Comparison of ENCODE assay signal across 9 cellular contexts in the genomic region with DNA sequence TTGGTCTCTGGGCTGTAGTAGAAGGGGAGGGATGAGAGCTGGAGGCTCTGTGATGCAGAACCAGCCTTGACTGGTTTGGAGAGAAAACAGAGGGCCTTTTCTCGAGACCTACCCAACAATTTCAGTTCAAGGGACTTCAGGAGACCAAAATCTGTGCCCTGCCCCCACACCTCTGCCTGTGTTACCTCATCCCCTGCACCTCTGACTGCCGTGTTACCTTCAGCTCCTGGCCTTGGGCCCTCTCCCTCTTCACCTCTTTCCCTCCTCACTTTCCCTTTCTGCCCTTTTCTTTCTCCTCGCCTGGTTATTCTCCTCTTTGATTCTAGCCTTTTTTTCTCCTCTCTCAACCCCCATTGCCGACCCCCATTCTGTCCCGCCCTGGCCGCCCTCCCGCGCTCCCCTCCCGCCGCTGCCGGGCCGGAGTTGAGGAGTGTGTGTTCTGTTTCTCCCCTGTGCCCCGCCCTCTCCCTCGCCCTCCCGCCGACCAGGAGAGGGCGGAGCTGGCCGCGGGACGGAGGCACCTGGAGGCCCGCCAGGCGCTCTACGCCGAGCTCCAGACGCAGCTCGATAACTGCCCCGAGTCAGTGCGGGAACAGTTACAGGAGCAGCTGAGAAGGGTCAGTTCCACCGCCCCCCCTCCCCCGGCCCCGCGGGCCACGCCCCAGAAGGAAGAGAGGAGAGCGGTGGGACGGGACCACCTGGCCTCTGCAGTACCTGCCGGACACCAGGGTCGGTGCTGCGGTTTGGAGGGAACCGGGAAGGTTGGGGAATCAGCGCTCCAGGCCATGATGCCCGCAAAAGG. TPM values are rescaled to one million over a fixed set of nuclear protein-coding genes. Genes with fewer than 3 reads are reported as not detected.
DNase-seq lines count a peak whose midpoint lies in the region; ATAC-seq, FAIRE-seq and TF ChIP-seq lines count a peak whose summit lies in the region.
"Had no signal": no experiment of that assay in that cellular context is flagged by ENCODE, and none has a peak within 500 bp of the region (broad histone marks: within the 10 kb centered on the region; RNA-seq: fewer than 3 reads in every experiment).

No MANE protein-coding gene starts in this region.

- no peak for TF ChIP-seq EP300 in HepG2 (IDR thresholded peaks at IDR 0.05; ENCODE audit: low read depth in 2 of 2, low read length in 2 of 2)
- no peak for TF ChIP-seq EP300 in HepG2 (CRISPR knock-in tag; IDR thresholded peaks at IDR 0.05; ENCODE audit: borderline replicate concordance)

- CTCF ChIA-PET in HepG2 (lab: Yijun Ruan, JAX; ENCODE audit: low intra/inter-chr PET ratio, low total read pairs), result no interaction called here

- TF ChIP-seq CTCF in HepG2 (CRISPR knock-in tag; IDR thresholded peaks at IDR 0.05) (peak; percentile 62), upper lobe of right lung (IDR thresholded peaks at IDR 0.05) (peak; percentile 12)

- no peak for TF ChIP-seq POLR2A in HepG2 (IDR thresholded peaks at IDR 0.05; ENCODE audit: insufficient read depth in 1 of 2, low read depth in 2 of 2, low read length in 2 of 2)

- intact Hi-C loops in HepG2 (cut with micrococcal nuclease; ENCODE audit: unreplicated experiment) (no loop called here), upper lobe of right lung (cut with DNase I) (no loop called here)

- peak overlapping the region; percentile 72 for H3K4me2 ChIP-seq in HepG2 (ENCODE audit: low read depth, low read length)

- H2AFZ ChIP-seq in HepG2 (ENCODE audit: low read length), result no peak overlapping the region

- no peaks in the 10 kb centered on the region for H3K9me3 ChIP-seq in HepG2 (ENCODE audit: low read length)
- H3K9me3 ChIP-seq in upper lobe of right lung, result no peaks in the 10 kb centered on the region

- peak overlapping the region; percentile 12 to 46 (median 19); a peak in 2 of 6 replicates for H3K4me3 ChIP-seq in HepG2 (replicated peaks in 1 of 3; ENCODE audit: insufficient read depth in 1 of 3, low read depth in 2 of 3, low read length in 3 of 3)
- peak overlapping the region; percentile 31 for H3K4me3 ChIP-seq in upper lobe of right lung

- no TSS peak for BruUV-seq in HepG2 (replicated peaks; lab: Mats Ljungman, UMichigan)

- no peak for FAIRE-seq in HepG2 (lab: Jason Lieb, UNC)

- H3K27ac ChIP-seq in cingulate gyrus (ENCODE audit: low read depth, low read length) (peak overlapping the region; percentile 88), HepG2 (ENCODE audit: extremely low read length, insufficient read depth, low read length) (no peak overlapping the region), upper lobe of right lung (peak overlapping the region; percentile 66)

- no peaks in the 10 kb centered on the region for H4K20me1 ChIP-seq in HepG2 (ENCODE audit: insufficient read depth, low read length)

- POLR2A ChIA-PET in HepG2 (lab: Yijun Ruan, JAX), result interaction anchor here (1.3 to 4.3 kb wide), 5 partner anchors 11 to 156 kb away, joined by 4 to 29 read pairs (median 5); a partner anchor contains a TSS

- H3K27me3 ChIP-seq in HepG2 (ENCODE audit: control insufficient read depth in 1 of 2, insufficient read depth in 2 of 2, low read length in 2 of 2) (no peaks in the 10 kb centered on the region), upper lobe of right lung (no peaks in the 10 kb centered on the region)

- no peaks in the 10 kb centered on the region for H3K79me2 ChIP-seq in HepG2 (ENCODE audit: insufficient read depth, low read length)

- peak overlapping the region; percentile 15; the same call in 1 of the 2 replicates for H3K9ac ChIP-seq in HepG2 (ENCODE audit: insufficient read depth, low read depth, low read length)

- DNase-seq in DMS53 treated with DMSO at 0.1 percent for 48 hours (lab: John Stamatoyannopoulos, UW; ENCODE audit: unreplicated experiment), result peak; percentile 49
- peak; percentile 93 for DNase-seq in NCI-H2196 (lab: John Stamatoyannopoulos, UW; ENCODE audit: unreplicated experiment)
- peak; percentile 41 for DNase-seq in HepG2 (ENCODE audit: low spot score)
- DNase-seq in upper lobe of right lung, result peak; percentile 92
- DNase-seq in HuH-7 (ENCODE audit: low spot score), result no peak
- no peak for DNase-seq in putamen (ENCODE audit: low spot score)
- DNase-seq in activated CD4-positive, alpha-beta T cell treated with anti-CD3 and anti-CD28 coated beads for 4 hours, result no peak

- H3K4me1 ChIP-seq in HepG2 (ENCODE audit: insufficient read depth, low read length) (peaks cover 9% of the 10 kb centered on the region), upper lobe of right lung (peaks cover 28% of the 10 kb centered on the region)

- 63% methylated on average over 41 of the region's 41 CpGs for WGBS in HepG2 (ENCODE audit: low lambda C conversion rate)

- no peak for TF ChIP-seq RAD21 in HepG2 (CRISPR knock-in tag; IDR thresholded peaks at IDR 0.05)

- H3K36me3 ChIP-seq in HepG2 (replicated peaks in 1 of 2; ENCODE audit: control insufficient read depth in 1 of 2, insufficient read depth in 2 of 2, low read length in 2 of 2) (peaks cover 0 to 6% of the 10 kb centered on the region in 2 experiments; a peak in 2 of 5 replicates), upper lobe of right lung (peaks cover 47% of the 10 kb centered on the region)

- peak; percentile 88 for ATAC-seq in HepG2
- peak; percentile 86 for ATAC-seq in upper lobe of right lung

- in situ Hi-C loops in HepG2 (cut with HindIII; ENCODE audit: extremely low pct_ligation_motif_present, low pct_unique_long_range_greater_than_20kb), result no loop called here

RNA-seq across cellular contexts. Expression of a gene that starts 27.2 kb away (rescaled TPM):
- total RNA-seq in HepG2 (2016; rRNA removed; fragmentation: Illumina TruSeq; extraction: Trizol) (9.9 and 13.8 TPM in 2 replicates), upper lobe of right lung (79.6 TPM)
- 3.6 and 5.0 TPM in 2 replicates for total RNA-seq in HepG2 (2016; cell fraction: cytosol; rRNA removed; fragmentation: Illumina TruSeq; extraction: Trizol; ENCODE audit: low read depth)
- total RNA-seq in HepG2 (2016; cell fraction: insoluble cytoplasmic fraction; rRNA removed; fragmentation: Illumina TruSeq; extraction: Trizol), result 7.9 and 11.9 TPM in 2 replicates
- 7.7 and 8.9 TPM in 2 replicates for total RNA-seq in HepG2 (2016; cell fraction: membrane; rRNA removed; fragmentation: Illumina TruSeq; extraction: Trizol)
- 12.4 and 22.0 TPM in 2 replicates for total RNA-seq in HepG2 (2016; cell fraction: nucleus; rRNA removed; fragmentation: Illumina TruSeq; extraction: Trizol)
- polyA plus RNA-seq in HepG2 (2011; rRNA removed), result 14.2 and 18.3 TPM in 2 replicates
- 9.1 and 10.7 TPM in 2 replicates for polyA plus RNA-seq in HepG2 (2011; cell fraction: cytosol; rRNA removed)
- polyA plus RNA-seq in HepG2 (2011; cell fraction: nucleus; rRNA removed), result 57.1 and 61.1 TPM in 2 replicates
- polyA plus RNA-seq in HepG2 (2012), result 7.5 and 8.6 TPM in 2 replicates
- 1.4 TPM in 2 replicates for polyA plus RNA-seq in HepG2 (2016; cell fraction: cytosol; fragmentation: Illumina TruSeq; extraction: Trizol; ENCODE audit: low read depth)
- 7.3 and 8.6 TPM in 2 replicates for polyA plus RNA-seq in HepG2 (2016; cell fraction: insoluble cytoplasmic fraction; fragmentation: Illumina TruSeq; extraction: Trizol; ENCODE audit: low read depth)
- polyA plus RNA-seq in HepG2 (2016; cell fraction: membrane; fragmentation: Illumina TruSeq; extraction: Trizol; ENCODE audit: low read depth), result 2.1 and 2.9 TPM in 2 replicates
- 34.7 and 36.2 TPM in 2 replicates for polyA plus RNA-seq in HepG2 (2016; cell fraction: nucleus; fragmentation: Illumina TruSeq; extraction: Trizol; ENCODE audit: insufficient read depth, low read depth)
- 17.4 and 33.6 TPM in 2 replicates for polyA minus RNA-seq in HepG2 (2011; rRNA and poly(A)+ RNA removed; ENCODE audit: low replicate concordance)
- polyA minus RNA-seq in HepG2 (2011; cell fraction: cytosol; rRNA and poly(A)+ RNA removed), result 12.5 and 14.8 TPM in 2 replicates
- 33.9 and 34.2 TPM in 2 replicates for polyA minus RNA-seq in HepG2 (2011; cell fraction: nucleus; rRNA and poly(A)+ RNA removed)

RNA-seq across cellular contexts. Expression of a gene that starts 44.8 kb away (rescaled TPM):
- 0.46 and 0.86 TPM in 2 replicates for total RNA-seq in HepG2 (2016; rRNA removed; fragmentation: Illumina TruSeq; extraction: Trizol)
- 0.51 and 0.71 TPM in 2 replicates for total RNA-seq in HepG2 (2016; cell fraction: cytosol; rRNA removed; fragmentation: Illumina TruSeq; extraction: Trizol; ENCODE audit: low read depth)
- 0.13 and 1.3 TPM in 2 replicates for total RNA-seq in HepG2 (2016; cell fraction: insoluble cytoplasmic fraction; rRNA removed; fragmentation: Illumina TruSeq; extraction: Trizol)
- total RNA-seq in HepG2 (2016; cell fraction: membrane; rRNA removed; fragmentation: Illumina TruSeq; extraction: Trizol), result 0.24 and 0.59 TPM in 2 replicates
- total RNA-seq in HepG2 (2016; cell fraction: nucleus; rRNA removed; fragmentation: Illumina TruSeq; extraction: Trizol), result 1.1 and 2.0 TPM in 2 replicates
- 0.50 and 0.53 TPM in 2 replicates for polyA plus RNA-seq in HepG2 (2011; rRNA removed)
- polyA plus RNA-seq in HepG2 (2011; cell fraction: cytosol; rRNA removed), result 0.09 and 0.11 TPM in 2 replicates
- 2.1 and 2.9 TPM in 2 replicates for polyA plus RNA-seq in HepG2 (2011; cell fraction: nucleus; rRNA removed)
- polyA plus RNA-seq in HepG2 (2012), result 0.63 and 1.1 TPM in 2 replicates
- 0.17 and 0.23 TPM in 2 replicates for polyA plus RNA-seq in HepG2 (2016; cell fraction: cytosol; fragmentation: Illumina TruSeq; extraction: Trizol; ENCODE audit: low read depth)
- polyA plus RNA-seq in HepG2 (2016; cell fraction: insoluble cytoplasmic fraction; fragmentation: Illumina TruSeq; extraction: Trizol; ENCODE audit: low read depth), result 0.19 and 0.55 TPM in 2 replicates
- 0.40 and 0.50 TPM in 2 replicates for polyA plus RNA-seq in HepG2 (2016; cell fraction: membrane; fragmentation: Illumina TruSeq; extraction: Trizol; ENCODE audit: low read depth)
- 2.4 and 2.9 TPM in 2 replicates for polyA plus RNA-seq in HepG2 (2016; cell fraction: nucleus; fragmentation: Illumina TruSeq; extraction: Trizol; ENCODE audit: insufficient read depth, low read depth)
- polyA minus RNA-seq in HepG2 (2011; rRNA and poly(A)+ RNA removed; ENCODE audit: low replicate concordance), result 0.76 TPM in 1 of 2 replicates, not detected in the other
- not detected in 2 replicates for polyA minus RNA-seq in HepG2 (2011; cell fraction: cytosol; rRNA and poly(A)+ RNA removed)
- polyA minus RNA-seq in HepG2 (2011; cell fraction: nucleus; rRNA and poly(A)+ RNA removed), result 2.3 and 3.2 TPM in 2 replicates
- 0.46 TPM for total RNA-seq in upper lobe of right lung
- total RNA-seq: glomerular endothelial cell had no signal

Comparison
In these comparisons a context has a peak if more than half of its experiments do, and no peak if none do; other contexts are left out.
1. DNase-seq: peak in DMS53 treated with DMSO at 0.1 percent for 48 hours (single experiment), NCI-H2196 (single experiment), HepG2 (single experiment) and upper lobe of right lung (single experiment); none in HuH-7 (single experiment), putamen (single experiment) and activated CD4-positive, alpha-beta T cell treated with anti-CD3 and anti-CD28 coated beads for 4 hours (0 of 2).